14 cellular contexts compared by ENCODE assay signal in genomic region chr9:95264954-95265615, GRCh38. TPM values are rescaled to one million over a fixed set of nuclear protein-coding genes. Genes with fewer than 3 reads are reported as not detected.
A peak's percentile ranks its signal among the peaks of the same experiment; 100 is the strongest.
DNase-seq lines count a peak whose midpoint lies in the region; ATAC-seq and TF ChIP-seq lines count a peak whose summit lies in the region.
"Had no signal": no experiment of that assay in that cellular context is flagged by ENCODE, and none has a peak within 500 bp of the region (broad histone marks: within the 10 kb centered on the region; RNA-seq: fewer than 3 reads in every experiment).

No MANE protein-coding gene starts in this region.

- H3K27me3 ChIP-seq in left ventricle myocardium inferior (ENCODE audit: low read depth) (no peaks in the 10 kb centered on the region), uterus (no peaks in the 10 kb centered on the region)
- H3K27me3 ChIP-seq: pancreas, stomach had no signal

- H3K4me1 ChIP-seq in left ventricle myocardium inferior (peaks cover 4% of the 10 kb centered on the region), uterus (no peaks in the 10 kb centered on the region)

- intact Hi-C loops in left ventricle myocardium inferior (cut with micrococcal nuclease) (no loop called here), Right ventricle myocardium superior (cut with DNase I) (no loop called here), uterus (cut with DNase I; ENCODE audit: low total_unique reads) (no loop called here)

- peak; percentile 32 for TF ChIP-seq CTCF in left ventricle myocardium inferior (IDR thresholded peaks at IDR 0.05; ENCODE audit: borderline replicate concordance)
- peak in 3 of 4 experiments; percentile 28 to 37 (median 37) for TF ChIP-seq CTCF in uterus (IDR thresholded peaks at IDR 0.05)

- H3K27ac ChIP-seq in left ventricle myocardium inferior (replicated peaks), result no peak overlapping the region
- no peak overlapping the region for H3K27ac ChIP-seq in uterus
- H3K27ac ChIP-seq: pancreas, stomach had no signal

- H3K36me3 ChIP-seq in left ventricle myocardium inferior, result no peaks in the 10 kb centered on the region
- H3K36me3 ChIP-seq in uterus, result no peaks in the 10 kb centered on the region
- H3K36me3 ChIP-seq: pancreas, stomach had no signal

- no peak overlapping the region for H3K4me3 ChIP-seq in left ventricle myocardium inferior
- no peak overlapping the region for H3K4me3 ChIP-seq in uterus
- H3K4me3 ChIP-seq: pancreas, stomach had no signal

- no peak for TF ChIP-seq POLR2A in uterus (IDR thresholded peaks at IDR 0.05)
- TF ChIP-seq POLR2A in erythroblast (IDR thresholded peaks at IDR 0.05; ENCODE audit: low read length), result no peak

- DNase-seq in left ventricle myocardium inferior, result no peak
- no peak for DNase-seq in Right ventricle myocardium superior
- DNase-seq in SW480 (ENCODE audit: low spot score), result peak; percentile 20
- peak; percentile 28 for DNase-seq in foreskin melanocyte
- no peak for DNase-seq in uterus
- DNase-seq in erythroblast (lab: John Stamatoyannopoulos, UW), result no peak
- DNase-seq in activated CD8-positive, alpha-beta memory T cell treated with anti-CD3 and anti-CD28 coated beads for 24 hours, result no peak
- DNase-seq in stimulated activated CD4-positive, alpha-beta T cell treated with anti-CD3 and anti-CD28 coated beads, Interleukin-2, amount 100 ng/mL, for 48 hours, result no peak
- DNase-seq: activated CD4-positive, alpha-beta memory T cell treated with anti-CD3 and anti-CD28 coated beads, Interleukin-2, amount 10 ng/mL, durations not matched to agents 7 days and 5 days; effector memory CD4-positive, alpha-beta T cell; GOT3; NCI-H510A; pancreas; stomach had no signal

- H3K9me3 ChIP-seq in left ventricle myocardium inferior (replicated peaks) (no peaks in the 10 kb centered on the region), uterus (no peaks in the 10 kb centered on the region)
- H3K9me3 ChIP-seq: pancreas, stomach had no signal

- ATAC-seq in Right ventricle myocardium superior (ENCODE audit: poor library complexity), result no peak

RNA-seq across cellular contexts. Expression of gene FANCC, which starts 52.4 kb away (rescaled TPM):
- total RNA-seq in left ventricle myocardium inferior (4.1 TPM), Right ventricle myocardium superior (4.6 TPM), uterus (10 to 100 TPM in 3 of 4 donors, 1 to 10 TPM in 1; 4.1 to 21.4 (median 15.9) TPM)

Comparison
In these comparisons a context has a peak if more than half of its experiments do, and no peak if none do; other contexts are left out.
1. DNase-seq: peak in SW480 (single experiment) and foreskin melanocyte (single experiment); none in left ventricle myocardium inferior (single experiment), Right ventricle myocardium superior (single experiment), uterus (0 of 2), erythroblast (0 of 2), activated CD8-positive, alpha-beta memory T cell treated with anti-CD3 and anti-CD28 coated beads for 24 hours (single experiment) and stimulated activated CD4-positive, alpha-beta T cell treated with anti-CD3 and anti-CD28 coated beads, Interleukin-2, amount 100 ng/mL, for 48 hours (0 of 2).